8 cellular contexts compared by ENCODE assay signal in the genomic region with DNA sequence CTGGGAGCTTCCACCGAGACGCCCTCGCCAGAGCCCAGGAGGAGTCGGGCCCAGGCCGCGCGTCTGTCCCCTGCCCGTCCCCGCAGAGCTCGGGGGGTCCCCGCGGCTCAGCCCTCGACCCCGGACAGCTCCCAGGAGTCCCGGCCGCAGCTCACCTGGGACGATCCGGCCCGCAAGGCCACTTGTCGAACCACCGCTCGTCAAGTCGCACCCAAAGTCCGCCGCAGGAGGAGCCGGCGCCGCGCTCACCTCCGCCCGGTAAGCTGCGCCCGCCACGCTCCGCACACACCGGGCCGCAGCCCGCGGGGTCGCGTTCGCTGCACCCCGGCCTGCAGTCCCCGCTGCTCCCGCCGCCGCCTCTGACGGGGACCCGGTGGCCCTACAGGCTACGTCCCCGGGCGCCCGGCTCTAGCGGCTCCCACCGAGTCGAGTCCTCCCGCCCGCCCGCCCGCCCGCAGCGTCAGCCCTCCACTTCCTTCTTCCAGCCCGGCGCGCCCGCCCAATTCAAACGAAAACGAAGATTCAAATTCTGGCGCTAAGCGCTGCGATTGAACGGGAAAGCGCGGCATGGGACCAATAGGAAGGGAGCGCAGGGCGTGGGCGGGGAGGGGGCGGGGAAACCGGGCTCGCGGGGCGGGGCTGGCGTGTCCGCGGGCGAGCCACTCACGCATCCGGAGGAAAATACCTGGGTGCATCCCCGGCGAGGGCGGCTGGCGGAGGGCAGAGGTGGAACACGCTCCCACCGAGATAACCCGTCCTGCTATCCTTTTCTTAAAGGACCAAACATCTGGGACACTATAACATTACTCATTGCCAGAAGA. TPM values are rescaled to one million over a fixed set of nuclear protein-coding genes. Genes with fewer than 3 reads are reported as not detected.
DNase-seq lines count a peak whose midpoint lies in the region; ATAC-seq and TF ChIP-seq lines count a peak whose summit lies in the region.

Gene MKI67, minus strand, starts transcription at position 480 of the 821 bp plus-strand sequence. CDS start 756 bp downstream, outside the sequence.

- H3K9ac ChIP-seq in BLaER1, result peak within 1 kb of the TSS; percentile 99

- H3K9me3 ChIP-seq in BLaER1 (no peaks in the 10 kb centered on the region), left lung (no peaks in the 10 kb centered on the region)

- H4K20me1 ChIP-seq in BLaER1, result peaks cover 40% of the 10 kb centered on the region

- intact Hi-C loops in left lung (cut with DNase I), result no loop called here

- no peaks in the 10 kb centered on the region for H3K27me3 ChIP-seq in BLaER1
- H3K27me3 ChIP-seq in left lung, result peaks cover 0 to 43% of the 10 kb centered on the region in 2 donors

- H3K4me3 ChIP-seq in BLaER1 (peak within 1 kb of the TSS; percentile 98), left lung (peak within 1 kb of the TSS; percentile 59 to 69)

- DNase-seq in GM19240 (ENCODE audit: insufficient read length, low spot score) (peak; percentile 79), NCI-H526 (lab: John Stamatoyannopoulos, UW) (peak; percentile 84 to 93), dedifferentiated amniotic fluid mesenchymal stem cell (ENCODE audit: extremely low spot score) (peak; percentile 73), left lung (peak; percentile 91 to 92)
- peak; percentile 95 for DNase-seq in activated CD4-positive, alpha-beta T cell treated with anti-CD3 and anti-CD28 coated beads for 48 hours
- DNase-seq in stimulated activated CD4-positive, alpha-beta T cell treated with anti-CD3 and anti-CD28 coated beads, Interleukin-2, amount 100 ng/mL, for 24 hours, result peak; percentile 89 to 91

- H3K4me1 ChIP-seq in BLaER1 (peaks cover 49% of the 10 kb centered on the region), left lung (peaks cover 15 to 43% of the 10 kb centered on the region in 2 donors)

- TF ChIP-seq CTCF in left lung (IDR thresholded peaks at IDR 0.05), result no peak

- H3K36me3 ChIP-seq in BLaER1 (peaks cover 24% of the 10 kb centered on the region), left lung (no peaks in the 10 kb centered on the region)

- H3K27ac ChIP-seq in BLaER1 (peak within 1 kb of the TSS; percentile 98), left lung (no peak within 1 kb of the TSS)

- ATAC-seq in HG03442 (IDR thresholded peaks at IDR 0.05; ENCODE audit: unreplicated experiment) (peak; percentile 68), left lung (peak; percentile 98)

- H3K4me2 ChIP-seq in BLaER1, result peak within 1 kb of the TSS; percentile 90

RNA-seq across cellular contexts. Expression of gene MKI67, which starts in this region (rescaled TPM):
- total RNA-seq in left lung, result 10 to 100 TPM in 1 of 2 donors, 1 to 10 TPM in 1; 6.9 to 21.5 TPM
